ENCODE assay signal across 8 cellular contexts in the genomic region with DNA sequence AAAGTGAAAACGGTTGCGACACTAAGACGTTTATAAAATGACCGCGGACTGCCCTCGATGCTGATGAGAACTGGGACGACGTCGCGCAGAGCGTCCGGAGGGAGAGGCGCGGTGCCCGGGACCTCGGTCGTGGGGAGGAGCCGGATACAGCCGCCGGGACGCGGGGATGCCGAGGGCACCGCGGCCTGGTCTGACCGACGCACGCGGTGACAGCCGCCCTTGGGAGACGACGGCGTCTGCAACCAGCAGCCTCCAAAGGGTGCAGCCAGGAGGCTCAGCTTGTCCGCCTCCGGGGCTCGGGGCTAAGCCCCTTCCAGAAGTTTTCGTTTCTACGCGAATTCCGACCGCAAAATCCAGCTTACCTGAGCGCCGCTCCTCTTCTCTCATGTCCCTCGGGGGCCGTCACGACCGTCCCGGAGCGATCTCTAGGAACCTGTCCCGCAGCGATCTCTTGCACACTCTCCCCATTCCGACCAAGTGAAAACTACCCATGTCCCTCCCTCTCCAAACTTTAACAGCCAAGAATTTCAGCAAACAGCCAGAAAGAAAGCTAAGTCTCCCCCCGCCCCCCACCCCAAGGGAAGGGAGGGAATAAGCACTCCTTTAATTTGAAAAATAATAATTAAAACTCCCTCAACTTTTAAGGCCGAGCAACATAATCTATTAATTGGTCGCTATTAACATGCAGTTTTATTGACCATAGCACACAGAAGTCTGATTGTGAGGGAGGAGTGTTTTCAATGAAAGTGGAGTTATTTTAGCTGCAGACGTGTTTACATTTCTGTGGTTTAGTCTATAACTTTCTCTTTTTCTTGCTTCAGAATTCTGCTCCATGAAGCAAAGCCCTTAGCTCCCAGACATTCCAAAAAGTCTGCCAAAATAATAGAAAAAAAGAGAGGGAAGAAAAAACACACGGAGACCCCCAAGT.
DNase-seq lines count a peak whose midpoint lies in the region; ATAC-seq and TF ChIP-seq lines count a peak whose summit lies in the region.

No MANE protein-coding gene starts in this region.

- peak; percentile 62 for DNase-seq in NCI-H748 (lab: John Stamatoyannopoulos, UW; ENCODE audit: unreplicated experiment)
- DNase-seq in NCI-H748 treated with DMSO at 0.1 percent for 48 hours (lab: John Stamatoyannopoulos, UW): no peak
- peak; percentile 9 for DNase-seq in activated CD8-positive, alpha-beta T cell treated with anti-CD3 and anti-CD28 coated beads for 36 hours
- DNase-seq in heart left ventricle: peak; percentile 22 to 65 (median 36)
- peak; percentile 70 for DNase-seq in retina
- no peak for DNase-seq in activated gamma-delta T cell treated with Interleukin-2 at 50 U/mL for 16 hours

- intact Hi-C loops in activated CD8-positive, alpha-beta T cell treated with anti-CD3 and anti-CD28 coated beads for 36 hours (cut with micrococcal nuclease): no loop called here
- intact Hi-C loops in heart left ventricle (cut with DNase I): loop anchor here in 2 of 10 donors (10.0 kb wide), 2 partner anchors 63 to 473 kb away; no protein-coding TSS in a partner anchor

- TF ChIP-seq POLR2A in heart left ventricle (IDR thresholded peaks at IDR 0.05): no peak

- H3K4me1 ChIP-seq in heart left ventricle: peaks cover 0 to 20% (median 4%) of the 10 kb centered on the region in 12 donors

- no peak for TF ChIP-seq CTCF in activated CD8-positive, alpha-beta T cell treated with anti-CD3 and anti-CD28 coated beads for 36 hours (IDR thresholded peaks at IDR 0.05)
- no peak for TF ChIP-seq CTCF in heart left ventricle (IDR thresholded peaks at IDR 0.05)

- H3K4me1 Mint-ChIP-seq in activated CD8-positive, alpha-beta T cell treated with anti-CD3 and anti-CD28 coated beads for 36 hours (ENCODE audit: low read depth): peaks cover 6% of the 10 kb centered on the region

- H3K36me3 Mint-ChIP-seq in activated CD8-positive, alpha-beta T cell treated with anti-CD3 and anti-CD28 coated beads for 36 hours (ENCODE audit: low read depth): no peaks in the 10 kb centered on the region

- H3K27ac Mint-ChIP-seq in activated CD8-positive, alpha-beta T cell treated with anti-CD3 and anti-CD28 coated beads for 36 hours: no peak overlapping the region

- no peaks in the 10 kb centered on the region for H3K9me3 Mint-ChIP-seq in activated CD8-positive, alpha-beta T cell treated with anti-CD3 and anti-CD28 coated beads for 36 hours

- H3K27me3 ChIP-seq in heart left ventricle: peaks cover 11 to 54% (median 32%) of the 10 kb centered on the region in 9 donors

- no peaks in the 10 kb centered on the region for H3K36me3 ChIP-seq in heart left ventricle

- no peak for ATAC-seq in activated CD8-positive, alpha-beta T cell treated with anti-CD3 and anti-CD28 coated beads for 36 hours
- ATAC-seq in heart left ventricle (peak in 3 of 4 donors; percentile 51 to 70 (median 70)), HG02798 (IDR thresholded peaks at IDR 0.05; ENCODE audit: poor library complexity, unreplicated experiment) (no peak), GM18519 (IDR thresholded peaks at IDR 0.05; ENCODE audit: low FRiP score, unreplicated experiment) (no peak)

- WGBS in heart left ventricle, 4 donors: 3 to 7% (median 4%) methylated on average over 43 to 57 of the region's 57 CpGs

- CTCF ChIA-PET in activated CD8-positive, alpha-beta T cell treated with anti-CD3 and anti-CD28 coated beads for 36 hours (lab: Charles Lee): no interaction called here

- peak overlapping the region in 2 of 12 donors; percentile 44 to 49 for H3K27ac ChIP-seq in heart left ventricle

- H3K9me3 ChIP-seq in heart left ventricle: no peaks in the 10 kb centered on the region

- H3K27me3 Mint-ChIP-seq in activated CD8-positive, alpha-beta T cell treated with anti-CD3 and anti-CD28 coated beads for 36 hours: peaks cover 45% of the 10 kb centered on the region

- peak overlapping the region; percentile 15 to 72 (median 60) for H3K4me3 ChIP-seq in heart left ventricle

- H3K4me3 Mint-ChIP-seq in activated CD8-positive, alpha-beta T cell treated with anti-CD3 and anti-CD28 coated beads for 36 hours: peak overlapping the region; percentile 48

- POLR2A ChIA-PET in activated CD8-positive, alpha-beta T cell treated with anti-CD3 and anti-CD28 coated beads for 36 hours (lab: Charles Lee): no interaction called here

Comparison
In these comparisons a context has a peak if more than half of its experiments do, and no peak if none do; other contexts are left out.
1. DNase-seq: peak in NCI-H748 (single experiment), activated CD8-positive, alpha-beta T cell treated with anti-CD3 and anti-CD28 coated beads for 36 hours (single experiment), heart left ventricle (5 of 5) and retina (single experiment); none in NCI-H748 treated with DMSO at 0.1 percent for 48 hours (single experiment) and activated gamma-delta T cell treated with Interleukin-2 at 50 U/mL for 16 hours (single experiment).
2. ATAC-seq: peak in heart left ventricle (3 of 4); none in activated CD8-positive, alpha-beta T cell treated with anti-CD3 and anti-CD28 coated beads for 36 hours (single experiment), HG02798 (single experiment) and GM18519 (single experiment).